1 cellular context compared by ENCODE assay signal in genomic region chr14:31858868-31859267, GRCh38.
TF ChIP-seq lines count a peak whose summit lies in the region.

No MANE protein-coding gene starts in this region.

TF ChIP-seq in SK-N-SH treated with all-trans-retinoic acid at 6 μM for 48 hours, 23 proteins besides CTCF, POLR2A, EP300 and RAD21 (continued from another document):
- TF ChIP-seq CREB5 (CRISPR knock-in tag; IDR thresholded peaks at IDR 0.05; ENCODE audit: low read depth) (no peak), OSR1 (CRISPR knock-in tag; IDR thresholded peaks at IDR 0.05) (no peak), ESRRG (CRISPR knock-in tag; IDR thresholded peaks at IDR 0.05) (no peak), ARNTL (CRISPR knock-in tag; IDR thresholded peaks at IDR 0.05; ENCODE audit: borderline replicate concordance, low read depth) (no peak), ZFP30 (CRISPR knock-in tag; IDR thresholded peaks at IDR 0.05) (no peak), TCF4 (CRISPR knock-in tag; IDR thresholded peaks at IDR 0.05; ENCODE audit: borderline replicate concordance) (no peak), ZNF8 (CRISPR knock-in tag; IDR thresholded peaks at IDR 0.05) (no peak)
